Comparison of ENCODE assay signal across 10 cellular contexts in the genomic region with DNA sequence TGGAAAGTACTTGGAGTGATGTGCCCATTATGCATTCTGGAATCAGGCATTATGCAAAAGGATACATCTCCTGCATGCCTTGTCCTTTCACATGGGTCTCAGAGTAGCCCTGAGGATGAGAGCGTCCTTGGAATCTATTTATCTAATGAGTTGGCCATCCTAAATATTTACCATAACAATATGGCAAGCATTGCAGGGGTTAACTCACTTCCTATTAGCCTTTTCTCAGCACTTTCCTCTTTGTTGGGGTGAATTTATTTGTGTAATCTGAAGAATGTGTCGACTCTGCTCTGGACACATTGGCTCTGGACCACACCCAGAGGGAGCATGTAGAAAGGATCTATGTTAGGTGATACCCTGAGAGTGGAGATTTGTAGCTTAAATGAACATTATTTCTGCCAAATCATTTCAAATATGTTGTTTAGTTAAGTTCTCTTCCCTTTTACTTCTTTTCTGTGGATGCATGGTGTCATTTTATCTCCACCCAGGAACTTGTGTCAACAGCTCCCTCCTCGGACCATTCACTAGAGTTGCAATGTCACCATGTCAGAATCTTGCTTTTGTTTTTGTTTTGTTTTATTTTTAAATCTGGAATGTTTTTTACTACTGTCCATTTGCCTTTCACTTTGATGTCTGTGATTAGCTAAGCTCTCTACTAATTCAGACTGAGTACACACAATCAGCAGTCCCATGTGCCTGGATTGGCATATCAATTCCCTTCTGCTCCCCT.
DNase-seq lines count a peak whose midpoint lies in the region; ATAC-seq, FAIRE-seq and TF ChIP-seq lines count a peak whose summit lies in the region.
"Had no signal": no experiment of that assay in that cellular context is flagged by ENCODE, and none has a peak within 500 bp of the region (broad histone marks: within the 10 kb centered on the region; RNA-seq: fewer than 3 reads in every experiment).

No MANE protein-coding gene starts in this region.

- H3K4me1 ChIP-seq in cardiac muscle cell (ENCODE audit: low read depth): peaks cover 11% of the 10 kb centered on the region
- no peaks in the 10 kb centered on the region for H3K4me1 ChIP-seq in OCI-LY7 (ENCODE audit: insufficient read depth, low read length, poor library complexity, severe bottlenecking)
- H3K4me1 ChIP-seq in upper lobe of right lung: no peaks in the 10 kb centered on the region
- H3K4me1 ChIP-seq in SJCRH30: no peaks in the 10 kb centered on the region

- H3K9me3 ChIP-seq in cardiac muscle cell (ENCODE audit: low read depth) (no peaks in the 10 kb centered on the region), OCI-LY7 (ENCODE audit: low read length) (no peaks in the 10 kb centered on the region), upper lobe of right lung (no peaks in the 10 kb centered on the region), SJCRH30 (replicated peaks) (no peaks in the 10 kb centered on the region)

- CTCF ChIA-PET in OCI-LY7 (lab: Charles Lee; ENCODE audit: unreplicated experiment): no interaction called here

- H3K27me3 ChIP-seq in cardiac muscle cell: no peaks in the 10 kb centered on the region
- no peaks in the 10 kb centered on the region for H3K27me3 ChIP-seq in upper lobe of right lung
- no peaks in the 10 kb centered on the region for H3K27me3 ChIP-seq in SJCRH30

- no peaks in the 10 kb centered on the region for H3K79me2 ChIP-seq in OCI-LY7 (ENCODE audit: insufficient read depth, low read depth, low read length)

- no peaks in the 10 kb centered on the region for H4K20me1 ChIP-seq in OCI-LY7 (ENCODE audit: insufficient read depth, low read length)

- H3K36me3 ChIP-seq in cardiac muscle cell: no peaks in the 10 kb centered on the region
- H3K36me3 ChIP-seq in OCI-LY7 (ENCODE audit: insufficient read depth, low read length): no peaks in the 10 kb centered on the region
- H3K36me3 ChIP-seq in upper lobe of right lung: no peaks in the 10 kb centered on the region
- H3K36me3 ChIP-seq in SJCRH30: no peaks in the 10 kb centered on the region

- FAIRE-seq in frontal cortex (lab: Jason Lieb, UNC): peak; percentile 62

- no peak overlapping the region for H3K4me2 ChIP-seq in OCI-LY7 (ENCODE audit: low read length)

- H3K9me2 ChIP-seq in OCI-LY7 (ENCODE audit: insufficient read depth, low read length): no peaks in the 10 kb centered on the region

- TF ChIP-seq CTCF in cardiac muscle cell (IDR thresholded peaks at IDR 0.05; ENCODE audit: low read depth, low read length): no peak
- TF ChIP-seq CTCF in OCI-LY7 (conservative IDR thresholded peaks at IDR 0.05; ENCODE audit: low read length): peak; percentile 40; the same call in 1 of the 2 replicates
- TF ChIP-seq CTCF in upper lobe of right lung (IDR thresholded peaks at IDR 0.05): peak; percentile 13

- intact Hi-C loops in cardiac septum (cut with DNase I) (loop anchor here (5.0 kb wide), 1 partner anchor 543 kb away; no protein-coding TSS in a partner anchor), OCI-LY7 (cut with micrococcal nuclease; ENCODE audit: unreplicated experiment) (no loop called here), upper lobe of right lung (cut with DNase I) (no loop called here)

- POLR2A ChIA-PET in OCI-LY7 (lab: Charles Lee): no interaction called here

- H2AFZ ChIP-seq in OCI-LY7 (ENCODE audit: low read length): no peak overlapping the region

- DNase-seq in cardiac muscle cell (ENCODE audit: low read depth in 1 of 2, low spot score in 1 of 2) (peak; percentile 4 to 32), cardiac septum (ENCODE audit: low spot score) (no peak), OCI-LY7 (ENCODE audit: low spot score) (no peak), frontal cortex (ENCODE audit: low spot score in 2 of 2) (no peak), upper lobe of right lung (no peak), UCSD-AML1 (lab: John Stamatoyannopoulos, UW; ENCODE audit: unreplicated experiment) (no peak), NCI-H2171 treated with DMSO at 0.1 percent for 48 hours (lab: John Stamatoyannopoulos, UW) (no peak), SJCRH30 (no peak)
- DNase-seq: CD8-positive, alpha-beta memory T cell; islet precursor cell had no signal

- no peak overlapping the region for H3K27ac ChIP-seq in cardiac muscle cell
- H3K27ac ChIP-seq in OCI-LY7 (ENCODE audit: low read depth, low read length, poor library complexity, severe bottlenecking): no peak overlapping the region
- H3K27ac ChIP-seq in upper lobe of right lung: no peak overlapping the region
- no peak overlapping the region for H3K27ac ChIP-seq in SJCRH30

- no TSS peak for BruUV-seq in OCI-LY7 (replicated peaks; lab: Mats Ljungman, UMichigan)

- no peak overlapping the region for H3K4me3 ChIP-seq in cardiac muscle cell
- H3K4me3 ChIP-seq in OCI-LY7 (ENCODE audit: low read depth, low read length, poor library complexity, severe bottlenecking): no peak overlapping the region
- H3K4me3 ChIP-seq in upper lobe of right lung: no peak overlapping the region
- H3K4me3 ChIP-seq in SJCRH30: no peak overlapping the region

- no peak for ATAC-seq in upper lobe of right lung

Comparison
In these comparisons a context has a peak if more than half of its experiments do, and no peak if none do; other contexts are left out.
1. DNase-seq: peak in cardiac muscle cell (2 of 2); none in cardiac septum (single experiment), OCI-LY7 (single experiment), frontal cortex (0 of 2), upper lobe of right lung (single experiment), UCSD-AML1 (single experiment), NCI-H2171 treated with DMSO at 0.1 percent for 48 hours (single experiment) and SJCRH30 (0 of 2).